In the genomic region with DNA sequence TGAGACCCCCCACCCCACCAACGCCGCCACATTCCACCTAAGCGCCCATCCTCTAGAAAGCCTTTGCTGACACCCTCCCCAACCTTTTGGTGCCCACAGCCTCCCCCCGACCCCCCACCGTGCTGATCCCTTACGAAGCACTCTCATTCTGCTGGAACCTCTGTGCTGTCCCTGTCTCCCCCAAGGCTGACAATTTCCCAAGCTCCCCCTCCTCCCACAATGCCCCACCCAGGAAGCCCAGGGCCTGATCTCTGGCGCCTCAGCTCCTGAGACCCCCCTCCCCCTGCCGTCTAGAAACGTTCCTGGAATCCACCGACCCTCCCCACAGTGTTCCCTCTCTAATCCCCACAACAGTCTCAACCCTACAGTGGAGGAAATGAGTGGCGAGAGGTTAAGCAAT, we compare ENCODE assay signal across 10 cellular contexts. TPM values are rescaled to one million over a fixed set of nuclear protein-coding genes. Genes with fewer than 3 reads are reported as not detected.
DNase-seq lines count a peak whose midpoint lies in the region; ATAC-seq and TF ChIP-seq lines count a peak whose summit lies in the region.
"Had no signal": no experiment of that assay in that cellular context is flagged by ENCODE, and none has a peak within 500 bp of the region (broad histone marks: within the 10 kb centered on the region; RNA-seq: fewer than 3 reads in every experiment).

No MANE protein-coding gene starts in this region.

- no peaks in the 10 kb centered on the region for H3K4me1 ChIP-seq in right lobe of liver
- H3K4me1 ChIP-seq in subcutaneous abdominal adipose tissue (ENCODE audit: control insufficient read depth in 5 of 5, insufficient read depth in 5 of 5, low read length in 5 of 5): peaks cover 6 to 48% (median 42%) of the 10 kb centered on the region in 5 donors

- H3K9me3 ChIP-seq in right lobe of liver (no peaks in the 10 kb centered on the region), subcutaneous abdominal adipose tissue (ENCODE audit: control insufficient read depth in 5 of 5, low read length in 5 of 5) (peaks cover 2 to 24% (median 12%) of the 10 kb centered on the region in 5 donors)

- H3K9ac ChIP-seq in subcutaneous abdominal adipose tissue (ENCODE audit: low read length in 5 of 5): peak overlapping the region in 4 of 5 donors; percentile 52 to 84 (median 66)

- H3K27me3 Mint-ChIP-seq in activated CD4-positive, alpha-beta T cell treated with anti-CD3 and anti-CD28 coated beads for 36 hours: no peaks in the 10 kb centered on the region
- peaks cover 31% of the 10 kb centered on the region for H3K27me3 Mint-ChIP-seq in activated naive CD8-positive, alpha-beta T cell treated with anti-CD3 and anti-CD28 coated beads, Interleukin-2, amount 10 ng/mL, durations not matched to agents 7 days and 5 days

- peak overlapping the region; percentile 67 for H3K4me3 Mint-ChIP-seq in activated CD4-positive, alpha-beta T cell treated with anti-CD3 and anti-CD28 coated beads for 36 hours
- peak overlapping the region; percentile 78 for H3K4me3 Mint-ChIP-seq in activated naive CD8-positive, alpha-beta T cell treated with anti-CD3 and anti-CD28 coated beads, Interleukin-2, amount 10 ng/mL, durations not matched to agents 7 days and 5 days

- H3K36me3 ChIP-seq in right lobe of liver (no peaks in the 10 kb centered on the region), subcutaneous abdominal adipose tissue (ENCODE audit: control insufficient read depth in 5 of 5, insufficient read depth in 5 of 5, low read length in 5 of 5) (no peaks in the 10 kb centered on the region)

- no peak for ATAC-seq in activated CD4-positive, alpha-beta T cell treated with anti-CD3 and anti-CD28 coated beads for 36 hours
- no peak for ATAC-seq in activated naive CD8-positive, alpha-beta T cell treated with anti-CD3 and anti-CD28 coated beads, Interleukin-2, amount 10 ng/mL, durations not matched to agents 7 days and 5 days (ENCODE audit: low read depth)
- ATAC-seq in right lobe of liver: no peak
- ATAC-seq in GM21528 (IDR thresholded peaks at IDR 0.05; ENCODE audit: low FRiP score, unreplicated experiment): no peak
- no peak for ATAC-seq in GM21619 (IDR thresholded peaks at IDR 0.05; ENCODE audit: unreplicated experiment)

- peaks cover 9% of the 10 kb centered on the region for H3K4me1 Mint-ChIP-seq in activated CD4-positive, alpha-beta T cell treated with anti-CD3 and anti-CD28 coated beads for 36 hours
- no peaks in the 10 kb centered on the region for H3K4me1 Mint-ChIP-seq in activated naive CD8-positive, alpha-beta T cell treated with anti-CD3 and anti-CD28 coated beads, Interleukin-2, amount 10 ng/mL, durations not matched to agents 7 days and 5 days

- peaks cover 10% of the 10 kb centered on the region for H3K9me3 Mint-ChIP-seq in activated CD4-positive, alpha-beta T cell treated with anti-CD3 and anti-CD28 coated beads for 36 hours (ENCODE audit: low read depth)
- H3K9me3 Mint-ChIP-seq in activated naive CD8-positive, alpha-beta T cell treated with anti-CD3 and anti-CD28 coated beads, Interleukin-2, amount 10 ng/mL, durations not matched to agents 7 days and 5 days: peaks cover 13% of the 10 kb centered on the region

- no peak overlapping the region for H3K27ac Mint-ChIP-seq in activated CD4-positive, alpha-beta T cell treated with anti-CD3 and anti-CD28 coated beads for 36 hours
- H3K27ac Mint-ChIP-seq in activated naive CD8-positive, alpha-beta T cell treated with anti-CD3 and anti-CD28 coated beads, Interleukin-2, amount 10 ng/mL, durations not matched to agents 7 days and 5 days: peak overlapping the region; percentile 83

- no peak for TF ChIP-seq CTCF in right lobe of liver (IDR thresholded peaks at IDR 0.05)

- DNase-seq in activated CD4-positive, alpha-beta T cell treated with anti-CD3 and anti-CD28 coated beads for 36 hours: no peak
- no peak for DNase-seq in activated CD4-positive, alpha-beta T cell treated with anti-CD3 and anti-CD28 coated beads, Interleukin-2, amount 50 U/mL, for 48 hours
- DNase-seq in activated naive CD8-positive, alpha-beta T cell treated with anti-CD3 and anti-CD28 coated beads, Interleukin-2, amount 10 ng/mL, durations not matched to agents 7 days and 5 days: no peak
- peak in 1 of 3 donors; percentile 49 for DNase-seq in right lobe of liver
- DNase-seq in cerebellar cortex (ENCODE audit: low spot score): no peak
- DNase-seq: NCI-H2171 treated with DMSO at 0.1 percent for 48 hours had no signal

- intact Hi-C loops in activated CD4-positive, alpha-beta T cell treated with anti-CD3 and anti-CD28 coated beads for 36 hours (cut with DNase I, micrococcal nuclease): loop anchor here (5.0 to 10.0 kb wide), 2 partner anchors 140 to 527 kb away; partner anchors contain the start of gene TMIE (in 1 of the 2)
- intact Hi-C loops in right lobe of liver (cut with DNase I): no loop called here

- H3K27ac ChIP-seq in right lobe of liver (no peak overlapping the region), subcutaneous abdominal adipose tissue (ENCODE audit: low read depth, low read length) (no peak overlapping the region)

- WGBS in right lobe of liver (ENCODE audit: insufficient coverage, low coverage, low lambda C conversion rate, missing lambda C conversion rate): 45% methylated on average over 11 of the region's 11 CpGs

- no peaks in the 10 kb centered on the region for H3K27me3 ChIP-seq in right lobe of liver
- no peaks in the 10 kb centered on the region for H3K27me3 ChIP-seq in subcutaneous abdominal adipose tissue (ENCODE audit: control insufficient read depth in 5 of 5, insufficient read depth in 4 of 5, low read length in 5 of 5)

- peak overlapping the region; percentile 58 to 66 (median 60) for H3K4me3 ChIP-seq in right lobe of liver
- peak overlapping the region in 3 of 5 donors; percentile 63 to 69 (median 65) for H3K4me3 ChIP-seq in subcutaneous abdominal adipose tissue (ENCODE audit: low read depth in 1 of 5, low read length in 5 of 5)

- H3K36me3 Mint-ChIP-seq in activated CD4-positive, alpha-beta T cell treated with anti-CD3 and anti-CD28 coated beads for 36 hours (ENCODE audit: low read depth): peaks cover 7% of the 10 kb centered on the region
- no peaks in the 10 kb centered on the region for H3K36me3 Mint-ChIP-seq in activated naive CD8-positive, alpha-beta T cell treated with anti-CD3 and anti-CD28 coated beads, Interleukin-2, amount 10 ng/mL, durations not matched to agents 7 days and 5 days

- POLR2A ChIA-PET in activated CD4-positive, alpha-beta T cell treated with anti-CD3 and anti-CD28 coated beads for 36 hours (lab: Charles Lee): interaction anchor here (0.6 kb wide), 1 partner anchor 438 kb away, joined by 3 read pairs; the partner anchor contains the start of genes CCR5AS and CCRL2
- POLR2A ChIA-PET in activated naive CD8-positive, alpha-beta T cell treated with anti-CD3 and anti-CD28 coated beads, Interleukin-2, amount 10 ng/mL, durations not matched to agents 7 days and 5 days (lab: Charles Lee): interaction anchor here (1.0 kb wide), 1 partner anchor 306 kb away, joined by 3 read pairs; no protein-coding TSS in a partner anchor

- CTCF ChIA-PET in activated CD4-positive, alpha-beta T cell treated with anti-CD3 and anti-CD28 coated beads for 36 hours (lab: Charles Lee): interaction anchor here (1.0 to 1.3 kb wide), 3 partner anchors 10 to 35 kb away, joined by 3 read pairs; no protein-coding TSS in a partner anchor

- no peak for TF ChIP-seq POLR2A in right lobe of liver (IDR thresholded peaks at IDR 0.05)

RNA-seq across cellular contexts. Expression of gene MYL3, which starts 18.4 kb away (rescaled TPM):
- total RNA-seq in activated CD4-positive, alpha-beta T cell treated with anti-CD3 and anti-CD28 coated beads for 36 hours: not detected
- total RNA-seq in activated naive CD8-positive, alpha-beta T cell treated with anti-CD3 and anti-CD28 coated beads, Interleukin-2, amount 10 ng/mL, durations not matched to agents 7 days and 5 days: not detected
- total RNA-seq in right lobe of liver: 1 to 10 TPM in 3 of 6 experiments, under 1 TPM in 3; 0.37 to 2.0 (median 1.00) TPM
- total RNA-seq: A673 had no signal

RNA-seq across cellular contexts. Expression of gene PTH1R, which starts 32.7 kb away (rescaled TPM):
- not detected for total RNA-seq in activated CD4-positive, alpha-beta T cell treated with anti-CD3 and anti-CD28 coated beads for 36 hours
- total RNA-seq in activated naive CD8-positive, alpha-beta T cell treated with anti-CD3 and anti-CD28 coated beads, Interleukin-2, amount 10 ng/mL, durations not matched to agents 7 days and 5 days: not detected
- total RNA-seq in right lobe of liver: 10 to 100 TPM in 5 of 6 experiments, 1 to 10 TPM in 1; 6.1 to 32.5 (median 16.0) TPM

Comparison
In these comparisons a context has a peak if more than half of its experiments do, and no peak if none do; other contexts are left out.
1. RNA of gene PTH1R, which starts 32.7 kb away (total RNA-seq): 6.1 to 32.5 TPM in right lobe of liver; not detected in activated CD4-positive, alpha-beta T cell treated with anti-CD3 and anti-CD28 coated beads for 36 hours and not detected in activated naive CD8-positive, alpha-beta T cell treated with anti-CD3 and anti-CD28 coated beads, Interleukin-2, amount 10 ng/mL, durations not matched to agents 7 days and 5 days; every median in the first group is over 4 times any median in the second.
2. intact Hi-C loops: an anchor here in activated CD4-positive, alpha-beta T cell treated with anti-CD3 and anti-CD28 coated beads for 36 hours (5.0 to 10.0 kb wide); none called in right lobe of liver.